Comparison of ENCODE assay signal across 22 cellular contexts in the genomic region with DNA sequence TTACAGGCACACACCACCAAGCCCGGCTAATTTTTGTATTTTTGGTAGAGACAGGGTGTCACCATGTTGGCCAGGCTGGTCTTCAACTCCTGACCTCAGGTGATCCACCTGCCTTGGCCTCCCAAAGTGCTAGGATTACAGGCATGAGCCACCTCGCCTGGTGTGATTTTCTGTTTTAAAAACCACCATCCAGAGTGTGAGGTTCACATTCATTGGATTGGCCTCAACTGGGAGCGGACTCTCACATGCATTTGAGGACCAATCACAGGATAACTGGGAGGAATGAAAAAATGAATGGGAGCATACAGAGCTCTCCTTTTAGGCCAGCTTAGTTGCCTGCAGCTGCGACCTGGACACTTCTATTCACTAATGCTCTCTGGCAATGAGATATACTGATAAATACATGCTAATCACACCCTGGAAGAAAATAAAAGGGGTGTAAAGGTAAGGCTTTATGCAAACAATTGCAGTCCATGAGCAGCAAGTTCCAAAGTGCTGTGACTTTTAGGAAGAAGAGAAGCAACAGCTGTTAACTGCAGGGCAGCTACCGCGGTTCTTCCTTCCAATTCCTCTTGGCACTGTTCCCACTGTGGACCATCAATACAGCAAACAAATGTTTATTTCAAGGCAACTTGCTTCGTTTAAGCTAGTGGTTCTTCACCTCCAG. TPM values are rescaled to one million over a fixed set of nuclear protein-coding genes. Genes with fewer than 3 reads are reported as not detected.
DNase-seq lines count a peak whose midpoint lies in the region; ATAC-seq, FAIRE-seq and TF ChIP-seq lines count a peak whose summit lies in the region.
"Had no signal": no experiment of that assay in that cellular context is flagged by ENCODE, and none has a peak within 500 bp of the region (broad histone marks: within the 10 kb centered on the region; RNA-seq: fewer than 3 reads in every experiment).

No MANE protein-coding gene starts in this region.

- no peak for TF ChIP-seq EP300 in K562 (IDR thresholded peaks at IDR 0.05; ENCODE audit: low read length)

- intact Hi-C loops in K562 (cut with micrococcal nuclease) (no loop called here), right lobe of liver (cut with DNase I) (no loop called here), posterior vena cava (cut with DNase I) (no loop called here)

- H3K36me3 ChIP-seq in K562 (ENCODE audit: control insufficient read depth, insufficient read depth, low read length) (no peaks in the 10 kb centered on the region), right lobe of liver (no peaks in the 10 kb centered on the region), skeletal muscle tissue (ENCODE audit: control insufficient read depth in 3 of 3, insufficient read depth in 3 of 3, low read length in 3 of 3) (no peaks in the 10 kb centered on the region)

- DNase-seq in DMS53 (lab: John Stamatoyannopoulos, UW), result peak; percentile 50
- no peak for DNase-seq in DMS53 treated with DMSO at 0.1 percent for 48 hours (lab: John Stamatoyannopoulos, UW; ENCODE audit: unreplicated experiment)
- no peak for DNase-seq in K562 (ENCODE audit: extremely low read depth in 1 of 4, low spot score in 3 of 4)
- no peak for DNase-seq in right lobe of liver
- DNase-seq in NCI-H82 (lab: John Stamatoyannopoulos, UW), result no peak
- no peak for DNase-seq in stimulated activated CD8-positive, alpha-beta memory T cell treated with anti-CD3 and anti-CD28 coated beads, Interleukin-4, amount 100 ng/mL, for 48 hours
- DNase-seq in posterior vena cava (ENCODE audit: low spot score), result no peak
- DNase-seq: 8988T; activated CD4-positive, alpha-beta T cell treated with anti-CD3 and anti-CD28 coated beads for 4 hours; activated naive CD8-positive, alpha-beta T cell treated with anti-CD3 and anti-CD28 coated beads, Interleukin-2, amount 10 ng/mL, durations not matched to agents 7 days and 5 days; DND-41; effector CD8-positive, alpha-beta T cell; foreskin melanocyte; MV-4-11; NCI-H524; stimulated activated CD4-positive, alpha-beta T cell treated with anti-CD3 and anti-CD28 coated beads, Interleukin-2, amount 100 ng/mL, for 24 hours; T-helper 17 cell; testis had no signal

- peaks cover 0 to 8% of the 10 kb centered on the region in 2 experiments; a peak in 2 of 5 replicates for H3K4me1 ChIP-seq in K562 (replicated peaks in 1 of 2; ENCODE audit: control insufficient read depth in 2 of 2, insufficient read depth in 2 of 2, low read length in 2 of 2)
- H3K4me1 ChIP-seq in right lobe of liver, result peaks cover 0 to 50% (median 11%) of the 10 kb centered on the region in 4 donors
- peaks cover 3 to 14% (median 10%) of the 10 kb centered on the region in 3 donors for H3K4me1 ChIP-seq in skeletal muscle tissue (ENCODE audit: control insufficient read depth in 3 of 3, insufficient read depth in 3 of 3, low read length in 3 of 3)
- H3K4me1 ChIP-seq: testis had no signal

- in situ Hi-C loops in K562 (cut with MboI), result no loop called here

- BruUV-seq in K562 (replicated peaks; lab: Mats Ljungman, UMichigan), result no TSS peak

- H3K9ac ChIP-seq in K562 (ENCODE audit: insufficient read depth in 1 of 2, low read depth in 2 of 2, low read length in 2 of 2), result no peak overlapping the region
- peak overlapping the region in 2 of 3 donors; percentile 12 to 19 for H3K9ac ChIP-seq in skeletal muscle tissue (ENCODE audit: low read depth in 1 of 3, low read length in 3 of 3)

- H3K27me3 ChIP-seq in K562 (ENCODE audit: control insufficient read depth in 2 of 2, insufficient read depth in 2 of 2, low read length in 2 of 2) (no peaks in the 10 kb centered on the region), right lobe of liver (no peaks in the 10 kb centered on the region), skeletal muscle tissue (ENCODE audit: control insufficient read depth in 3 of 3, insufficient read depth in 3 of 3, low read length in 3 of 3) (no peaks in the 10 kb centered on the region)
- H3K27me3 ChIP-seq: testis had no signal

- TF ChIP-seq POLR2A in K562 (conservative IDR thresholded peaks at IDR 0.05) (no peak), right lobe of liver (IDR thresholded peaks at IDR 0.05) (peak; percentile 18)

- TF ChIP-seq CTCF in K562 (IDR thresholded peaks at IDR 0.05 in 2 of 3, conservative IDR thresholded peaks at IDR 0.05 in 1 of 3; ENCODE audit: insufficient read depth in 2 of 3, low read depth in 1 of 3, low read length in 3 of 3), result no peak
- TF ChIP-seq CTCF in right lobe of liver (IDR thresholded peaks at IDR 0.05), result no peak

- no peaks in the 10 kb centered on the region for H4K20me1 ChIP-seq in K562 (replicated peaks; ENCODE audit: control insufficient read depth, insufficient read depth, low read length)

- no peak for TF ChIP-seq RAD21 in K562 (CRISPR knock-in tag; conservative IDR thresholded peaks at IDR 0.05 in 1 of 2, IDR thresholded peaks at IDR 0.05 in 1 of 2)

- CTCF ChIA-PET in K562 (lab: Yijun Ruan, JAX; ENCODE audit: low intra/inter-chr PET ratio), result no interaction called here

- 0 out of 2 replicates have a peak overlapping the region, but pooled peaks have one; percentile 45 for H2AFZ ChIP-seq in K562 (ENCODE audit: low read depth, low read length)

- no peaks in the 10 kb centered on the region for H3K9me3 ChIP-seq in K562 (replicated peaks; ENCODE audit: control insufficient read depth, insufficient read depth, low read depth, low read length)
- H3K9me3 ChIP-seq in right lobe of liver, result no peaks in the 10 kb centered on the region
- H3K9me3 ChIP-seq in skeletal muscle tissue (ENCODE audit: control insufficient read depth in 3 of 3, low read length in 3 of 3), result no peaks in the 10 kb centered on the region
- H3K9me3 ChIP-seq: testis had no signal

- no peaks in the 10 kb centered on the region for H3K79me2 ChIP-seq in K562 (ENCODE audit: control insufficient read depth, insufficient read depth, low read length)

- no peak for FAIRE-seq in K562 (lab: Jason Lieb, UNC)
- FAIRE-seq: GM12891 had no signal

- H3K4me3 ChIP-seq in K562 (no peak overlapping the region), right lobe of liver (peak overlapping the region in 1 of 3 donors; percentile 14), skeletal muscle tissue (ENCODE audit: low read length in 3 of 3) (peak overlapping the region in 1 of 3 donors; percentile 15)
- H3K4me3 ChIP-seq: skin epidermis, testis had no signal

- ATAC-seq in K562 (no peak), right lobe of liver (peak; percentile 6 to 51 (median 47))
- ATAC-seq: stimulated activated memory B cell treated with anti-CD40 and anti-IgM and Interleukin-4, amounts not matched to agents 10 μg/mL and 1 μg/mL and 100 μg/mL, for 72 hours; T-helper 17 cell had no signal

- no peak overlapping the region for H3K4me2 ChIP-seq in K562 (ENCODE audit: insufficient read depth, low read length)

- no peaks in the 10 kb centered on the region for H3K9me1 ChIP-seq in K562 (ENCODE audit: control insufficient read depth, insufficient read depth, low read length)

- WGBS in K562 (ENCODE audit: insufficient coverage, low coverage, missing lambda C conversion rate), result 44% methylated on average over 6 of the region's 7 CpGs
- WGBS in right lobe of liver (ENCODE audit: insufficient coverage, low coverage, low lambda C conversion rate, missing lambda C conversion rate), result 36% methylated on average over 7 of the region's 7 CpGs

- H3K27ac ChIP-seq in K562 (ENCODE audit: extremely low read depth, low read depth, low read length) (no peak overlapping the region), right lobe of liver (peak overlapping the region; percentile 71 to 93 (median 88)), skeletal muscle tissue (ENCODE audit: low read depth, low read length) (no peak overlapping the region)
- H3K27ac ChIP-seq: skin epidermis, testis had no signal

- POLR2A ChIA-PET in K562 (lab: Yijun Ruan, JAX), result no interaction called here

RNA-seq across cellular contexts. Expression of gene FZD5, which starts 49.4 kb away (rescaled TPM):
- total RNA-seq in K562 (2011; cell fraction: chromatin; rRNA removed; ENCODE audit: low replicate concordance), result 12.4 and 17.4 TPM in 2 replicates
- total RNA-seq in K562 (2011; cell fraction: nucleolus; rRNA removed), result 14.3 and 15.3 TPM in 2 replicates
- 21.9 and 32.4 TPM in 2 replicates for total RNA-seq in K562 (2011; cell fraction: nucleoplasm; rRNA removed)
- 8.8 and 9.7 TPM in 2 replicates for total RNA-seq in K562 (2014; rRNA removed)
- 7.2 and 7.7 TPM in 2 replicates for total RNA-seq in K562 (2014; rRNA removed; fragmentation: Illumina TruSeq; extraction: Trizol)
- 5.6 and 5.9 TPM in 2 replicates for total RNA-seq in K562 (2015; rRNA removed; fragmentation: Illumina TruSeq; extraction: Trizol)
- total RNA-seq in K562 (2021), result 14.6 and 15.8 TPM in 2 replicates
- 4.1 and 4.3 TPM in 2 replicates for polyA plus RNA-seq in K562 (2011; rRNA removed)
- polyA plus RNA-seq in K562 (2011; cell fraction: cytosol; rRNA removed), result 3.2 and 4.3 TPM in 2 replicates
- polyA plus RNA-seq in K562 (2011; cell fraction: nucleus; rRNA removed), result 7.6 and 8.4 TPM in 2 replicates
- 3.3 and 4.3 TPM in 2 replicates for polyA plus RNA-seq in K562 (2012)
- 5.1 and 5.3 TPM in 2 replicates for polyA plus RNA-seq in K562 (2014; fragmentation: Illumina TruSeq; extraction: Trizol)
- polyA plus RNA-seq in K562 (2014; fragmentation: Nextera tagmentation; extraction: Ambion mirVana), result 1 to 10 TPM; 3.7 to 7.7 TPM
- polyA plus RNA-seq in K562 (2014; rRNA removed), result 4.5 and 5.3 TPM in 2 replicates
- 10.9 and 12.2 TPM in 2 replicates for polyA minus RNA-seq in K562 (2011; rRNA and poly(A)+ RNA removed)
- 11.1 and 12.5 TPM in 2 replicates for polyA minus RNA-seq in K562 (2011; cell fraction: cytosol; rRNA and poly(A)+ RNA removed)
- polyA minus RNA-seq in K562 (2011; cell fraction: nucleus; rRNA and poly(A)+ RNA removed), result 12.0 and 16.7 TPM in 2 replicates
- total RNA-seq in right lobe of liver, result 10 to 100 TPM; 18.5 to 37.4 (median 29.3) TPM
- 1.0 TPM for total RNA-seq in skeletal muscle tissue
- 1 to 10 TPM; 3.4 to 3.7 TPM for total RNA-seq in posterior vena cava

Comparison
In these comparisons a context has a peak if more than half of its experiments do, and no peak if none do; other contexts are left out.
1. H3K27ac ChIP-seq: peak in right lobe of liver (3 of 3); none in K562 (single experiment) and skeletal muscle tissue (single experiment).
2. H3K9ac ChIP-seq: peak in skeletal muscle tissue (2 of 3); none in K562 (0 of 2).